In the genomic region with DNA sequence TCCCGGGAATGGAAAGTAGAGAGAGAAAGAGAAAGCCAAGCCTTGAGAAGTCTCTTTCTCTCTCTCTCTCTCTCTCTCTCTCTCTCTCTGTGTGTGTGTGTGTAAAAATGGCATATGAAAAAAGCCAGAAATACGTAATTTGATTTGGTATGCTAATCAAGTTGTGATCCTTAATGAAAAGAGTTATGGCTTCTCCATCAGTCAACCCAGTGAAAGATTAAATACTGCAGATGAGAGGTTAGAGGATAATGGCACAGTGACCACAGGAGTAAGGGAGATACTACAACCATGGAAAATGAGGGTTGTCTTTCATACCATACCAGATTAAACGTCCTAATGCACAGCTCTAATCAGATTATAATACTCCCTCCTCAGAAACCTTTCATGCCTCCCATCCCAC, we compare ENCODE assay signal across 18 cellular contexts.
A peak's percentile ranks its signal among the peaks of the same experiment; 100 is the strongest.
DNase-seq lines count a peak whose midpoint lies in the region; ATAC-seq and TF ChIP-seq lines count a peak whose summit lies in the region.
"Had no signal": no experiment of that assay in that cellular context is flagged by ENCODE, and none has a peak within 500 bp of the region (broad histone marks: within the 10 kb centered on the region; RNA-seq: fewer than 3 reads in every experiment).

No MANE protein-coding gene starts in this region.

- no peak overlapping the region for H3K4me3 Mint-ChIP-seq in activated naive CD4-positive, alpha-beta T cell treated with anti-CD3 and anti-CD28 coated beads for 36 hours
- H3K4me3 Mint-ChIP-seq: CD4-positive, alpha-beta T cell; CD8-positive, alpha-beta T cell had no signal

- peaks cover 20% of the 10 kb centered on the region for H3K9me3 Mint-ChIP-seq in activated naive CD4-positive, alpha-beta T cell treated with anti-CD3 and anti-CD28 coated beads for 36 hours

- BruUV-seq in PC-9 (replicated peaks; lab: Mats Ljungman, UMichigan), result no TSS peak

- no peak for ATAC-seq in gastrocnemius medialis
- ATAC-seq in HG03097 (IDR thresholded peaks at IDR 0.05; ENCODE audit: low FRiP score, unreplicated experiment), result no peak
- ATAC-seq: CD8-positive, alpha-beta T cell had no signal

- no peak for TF ChIP-seq CTCF in HEK293 (tag by site-specific recombination; IDR thresholded peaks at IDR 0.05)
- TF ChIP-seq CTCF in PC-9 (conservative IDR thresholded peaks at IDR 0.05), result no peak
- no peak for TF ChIP-seq CTCF in SK-N-SH (IDR thresholded peaks at IDR 0.05)
- no peak for TF ChIP-seq CTCF in gastrocnemius medialis (IDR thresholded peaks at IDR 0.05 in 4 of 5, conservative IDR thresholded peaks at IDR 0.05 in 1 of 5)

- TF ChIP-seq EP300 in SK-N-SH (IDR thresholded peaks at IDR 0.05; ENCODE audit: borderline replicate concordance in 1 of 2, low read depth in 1 of 2, low read length in 1 of 2), result peak in 1 of 2 experiments; percentile 76; a peak in 2 of 4 replicates

- H3K9me2 ChIP-seq in PC-9 (ENCODE audit: insufficient read depth) (no peaks in the 10 kb centered on the region; the same call in 1 of the 2 replicates), SK-N-SH (no peaks in the 10 kb centered on the region)

- no peak overlapping the region for H3K4me2 ChIP-seq in PC-9
- H3K4me2 ChIP-seq in SK-N-SH, result no peak overlapping the region
- H3K4me2 ChIP-seq: BLaER1 treated with 17β-estradiol and CSF1 and Interleukin-3, amounts not matched to agents 10 nM and 100 nM had no signal

- H3K9me3 ChIP-seq in HEK293 (ENCODE audit: control insufficient read depth, insufficient read depth, low read depth, low read length) (no peaks in the 10 kb centered on the region), PC-9 (ENCODE audit: insufficient read depth, low read depth) (no peaks in the 10 kb centered on the region), SK-N-SH (no peaks in the 10 kb centered on the region), gastrocnemius medialis (no peaks in the 10 kb centered on the region)
- H3K9me3 ChIP-seq: BLaER1 treated with 17β-estradiol and CSF1 and Interleukin-3, amounts not matched to agents 10 nM and 100 nM; Caco-2 had no signal

- H3K79me2 ChIP-seq in PC-9 (ENCODE audit: low read depth), result no peaks in the 10 kb centered on the region
- H3K79me2 ChIP-seq in SK-N-SH (ENCODE audit: insufficient read depth), result no peaks in the 10 kb centered on the region

- H3K27me3 ChIP-seq in PC-9 (ENCODE audit: insufficient read depth, low read depth), result no peaks in the 10 kb centered on the region
- H3K27me3 ChIP-seq in SK-N-SH (ENCODE audit: insufficient read depth), result no peaks in the 10 kb centered on the region
- no peaks in the 10 kb centered on the region for H3K27me3 ChIP-seq in gastrocnemius medialis
- H3K27me3 ChIP-seq: BLaER1 treated with 17β-estradiol and CSF1 and Interleukin-3, amounts not matched to agents 10 nM and 100 nM had no signal

- CTCF ChIA-PET in HEK293 (lab: Yijun Ruan, JAX) (no interaction called here), PC-9 (lab: Charles Lee) (no interaction called here), SK-N-SH (lab: Yijun Ruan, JAX) (interaction anchor here (1.8 to 3.7 kb wide), 3 partner anchors 182 to 192 kb away, joined by 4 to 11 read pairs (median 7); no protein-coding TSS in a partner anchor)
- CTCF ChIA-PET in activated naive CD4-positive, alpha-beta T cell treated with anti-CD3 and anti-CD28 coated beads for 36 hours (lab: Charles Lee), result no interaction called here

- DNase-seq in PC-9 (no peak), SK-N-SH (peak; percentile 45), left kidney (ENCODE audit: low read depth, low spot score) (peak; percentile 5), gastrocnemius medialis (no peak), NCI-H1694 treated with DMSO at 0.1 percent for 48 hours (lab: John Stamatoyannopoulos, UW) (no peak)
- no peak for DNase-seq in activated naive CD4-positive, alpha-beta T cell treated with anti-CD3 and anti-CD28 coated beads for 36 hours
- DNase-seq: 8988T; ACHN; Caco-2; Calu3; CD4-positive, alpha-beta T cell; CD8-positive, alpha-beta T cell; DMS79 treated with DMSO at 0.1 percent for 48 hours; GF-D8 had no signal

- TF ChIP-seq POLR2A in gastrocnemius medialis (IDR thresholded peaks at IDR 0.05), result no peak

- no peaks in the 10 kb centered on the region for H3K27me3 Mint-ChIP-seq in activated naive CD4-positive, alpha-beta T cell treated with anti-CD3 and anti-CD28 coated beads for 36 hours (ENCODE audit: low read depth)
- H3K27me3 Mint-ChIP-seq: CD4-positive, alpha-beta T cell had no signal

- intact Hi-C loops in PC-9 (cut with micrococcal nuclease; ENCODE audit: unreplicated experiment), result no loop called here
- intact Hi-C loops in gastrocnemius medialis (cut with DNase I; ENCODE audit: low total_unique reads), result no loop called here
- intact Hi-C loops in activated naive CD4-positive, alpha-beta T cell treated with anti-CD3 and anti-CD28 coated beads for 36 hours (cut with micrococcal nuclease), result no loop called here

- no peak for TF ChIP-seq RAD21 in SK-N-SH (IDR thresholded peaks at IDR 0.05; ENCODE audit: low read length)

- no peaks in the 10 kb centered on the region for H3K36me3 ChIP-seq in HEK293 (ENCODE audit: control insufficient read depth in 2 of 2, insufficient read depth in 1 of 2, low read length in 2 of 2)
- H3K36me3 ChIP-seq in PC-9 (ENCODE audit: low read depth), result no peaks in the 10 kb centered on the region
- H3K36me3 ChIP-seq in SK-N-SH (replicated peaks in 1 of 2; ENCODE audit: control insufficient read depth in 1 of 2, insufficient read depth in 2 of 2, low read length in 1 of 2), result no peaks in the 10 kb centered on the region
- H3K36me3 ChIP-seq in gastrocnemius medialis, result no peaks in the 10 kb centered on the region
- H3K36me3 ChIP-seq: BLaER1 treated with 17β-estradiol and CSF1 and Interleukin-3, amounts not matched to agents 10 nM and 100 nM had no signal

- H3K27ac Mint-ChIP-seq in activated naive CD4-positive, alpha-beta T cell treated with anti-CD3 and anti-CD28 coated beads for 36 hours, result no peak overlapping the region
- H3K27ac Mint-ChIP-seq: CD4-positive, alpha-beta T cell; CD8-positive, alpha-beta T cell had no signal

- no peaks in the 10 kb centered on the region for H3K4me1 ChIP-seq in HEK293 (ENCODE audit: control insufficient read depth, insufficient read depth, low read length)
- no peaks in the 10 kb centered on the region for H3K4me1 ChIP-seq in PC-9 (replicated peaks; ENCODE audit: insufficient read depth)
- peaks cover 0 to 6% of the 10 kb centered on the region in 2 experiments; a peak in 1 of 4 replicates for H3K4me1 ChIP-seq in SK-N-SH (ENCODE audit: control insufficient read depth in 1 of 2, insufficient read depth in 2 of 2, low read depth in 1 of 2, low read length in 1 of 2)
- H3K4me1 ChIP-seq in gastrocnemius medialis, result no peaks in the 10 kb centered on the region
- H3K4me1 ChIP-seq: BLaER1 treated with 17β-estradiol and CSF1 and Interleukin-3, amounts not matched to agents 10 nM and 100 nM; Caco-2 had no signal

- H2AFZ ChIP-seq in PC-9 (peak overlapping the region; percentile 18), SK-N-SH (ENCODE audit: low read depth) (no peak overlapping the region)

- no peaks in the 10 kb centered on the region for H3K36me3 Mint-ChIP-seq in activated naive CD4-positive, alpha-beta T cell treated with anti-CD3 and anti-CD28 coated beads for 36 hours (ENCODE audit: low read depth)
- H3K36me3 Mint-ChIP-seq: CD8-positive, alpha-beta T cell had no signal

- POLR2A ChIA-PET in HEK293 (lab: Yijun Ruan, JAX) (no interaction called here), PC-9 (lab: Charles Lee; ENCODE audit: unreplicated experiment) (no interaction called here), SK-N-SH (lab: Yijun Ruan, JAX) (no interaction called here)

- H3K4me1 Mint-ChIP-seq in activated naive CD4-positive, alpha-beta T cell treated with anti-CD3 and anti-CD28 coated beads for 36 hours (ENCODE audit: low read depth), result no peaks in the 10 kb centered on the region

- H3K4me3 ChIP-seq in HEK293 (ENCODE audit: low read depth, low read length) (no peak overlapping the region), PC-9 (no peak overlapping the region), SK-N-SH (ENCODE audit: low read depth in 2 of 2, low read length in 1 of 2) (no peak overlapping the region), gastrocnemius medialis (no peak overlapping the region)
- H3K4me3 ChIP-seq: BLaER1 treated with 17β-estradiol and CSF1 and Interleukin-3, amounts not matched to agents 10 nM and 100 nM had no signal

- H3K27ac ChIP-seq in HEK293 (ENCODE audit: extremely low read depth, low read depth, low read length), result no peak overlapping the region
- H3K27ac ChIP-seq in PC-9, result no peak overlapping the region
- peak overlapping the region in 1 of 2 experiments; percentile 35; a peak in 2 of 4 replicates for H3K27ac ChIP-seq in SK-N-SH (ENCODE audit: low read depth in 2 of 2, low read length in 1 of 2)
- no peak overlapping the region for H3K27ac ChIP-seq in gastrocnemius medialis
- H3K27ac ChIP-seq: BLaER1 treated with 17β-estradiol and CSF1 and Interleukin-3, amounts not matched to agents 10 nM and 100 nM; C4-2B had no signal

- no peak overlapping the region for H3K9ac ChIP-seq in SK-N-SH
- H3K9ac ChIP-seq: BLaER1 treated with 17β-estradiol and CSF1 and Interleukin-3, amounts not matched to agents 10 nM and 100 nM had no signal

- no peaks in the 10 kb centered on the region for H4K20me1 ChIP-seq in PC-9 (ENCODE audit: insufficient read depth)
- no peaks in the 10 kb centered on the region for H4K20me1 ChIP-seq in SK-N-SH (ENCODE audit: insufficient read depth)
- H4K20me1 ChIP-seq: BLaER1 treated with 17β-estradiol and CSF1 and Interleukin-3, amounts not matched to agents 10 nM and 100 nM had no signal

- H3F3A ChIP-seq in PC-9 (ENCODE audit: insufficient read depth, low read depth) (no peaks in the 10 kb centered on the region), SK-N-SH (replicated peaks; ENCODE audit: insufficient read depth) (no peaks in the 10 kb centered on the region)

- in situ Hi-C loops in gastrocnemius medialis (cut with MboI; ENCODE audit: low sequenced_read_pairs in 4 of 4), result no loop called here

- WGBS in SK-N-SH (ENCODE audit: low lambda C conversion rate), result 3% methylated on average over 3 of the region's 3 CpGs

TF ChIP-seq in HEK293, 187 proteins besides CTCF, POLR2A, EP300 and RAD21:
- TF ChIP-seq ZNF146 (tag by site-specific recombination; IDR thresholded peaks at IDR 0.05) (no peak), ZNF596 (tag by site-specific recombination; IDR thresholded peaks at IDR 0.05) (0 out of 2 replicates have a peak, but pooled peaks have one; percentile 23)

TF ChIP-seq in SK-N-SH, 30 proteins besides CTCF, POLR2A, EP300 and RAD21:
- TF ChIP-seq YY1 (IDR thresholded peaks at IDR 0.05; ENCODE audit: low read depth), result no peak
- no peak for TF ChIP-seq FOXJ3 (CRISPR knock-in tag; IDR thresholded peaks at IDR 0.05)
- no peak for TF ChIP-seq NFIC (IDR thresholded peaks at IDR 0.05; ENCODE audit: borderline replicate concordance)
- peak; percentile 44 for TF ChIP-seq CHD2 (IDR thresholded peaks at IDR 0.05; ENCODE audit: low read length, partially characterized antibody)
- peak; percentile 63 for TF ChIP-seq GATA2 (CRISPR knock-in tag; IDR thresholded peaks at IDR 0.05)
- TF ChIP-seq RCOR1 (IDR thresholded peaks at IDR 0.05; ENCODE audit: low read length), result peak; percentile 69

Comparison
In these comparisons a context has a peak if more than half of its experiments do, and no peak if none do; other contexts are left out.
1. DNase-seq: peak in SK-N-SH (single experiment) and left kidney (single experiment); none in PC-9 (0 of 2), gastrocnemius medialis (0 of 2), NCI-H1694 treated with DMSO at 0.1 percent for 48 hours (single experiment) and activated naive CD4-positive, alpha-beta T cell treated with anti-CD3 and anti-CD28 coated beads for 36 hours (single experiment).